ENCODE assay signal across 11 cellular contexts in the genomic region with DNA sequence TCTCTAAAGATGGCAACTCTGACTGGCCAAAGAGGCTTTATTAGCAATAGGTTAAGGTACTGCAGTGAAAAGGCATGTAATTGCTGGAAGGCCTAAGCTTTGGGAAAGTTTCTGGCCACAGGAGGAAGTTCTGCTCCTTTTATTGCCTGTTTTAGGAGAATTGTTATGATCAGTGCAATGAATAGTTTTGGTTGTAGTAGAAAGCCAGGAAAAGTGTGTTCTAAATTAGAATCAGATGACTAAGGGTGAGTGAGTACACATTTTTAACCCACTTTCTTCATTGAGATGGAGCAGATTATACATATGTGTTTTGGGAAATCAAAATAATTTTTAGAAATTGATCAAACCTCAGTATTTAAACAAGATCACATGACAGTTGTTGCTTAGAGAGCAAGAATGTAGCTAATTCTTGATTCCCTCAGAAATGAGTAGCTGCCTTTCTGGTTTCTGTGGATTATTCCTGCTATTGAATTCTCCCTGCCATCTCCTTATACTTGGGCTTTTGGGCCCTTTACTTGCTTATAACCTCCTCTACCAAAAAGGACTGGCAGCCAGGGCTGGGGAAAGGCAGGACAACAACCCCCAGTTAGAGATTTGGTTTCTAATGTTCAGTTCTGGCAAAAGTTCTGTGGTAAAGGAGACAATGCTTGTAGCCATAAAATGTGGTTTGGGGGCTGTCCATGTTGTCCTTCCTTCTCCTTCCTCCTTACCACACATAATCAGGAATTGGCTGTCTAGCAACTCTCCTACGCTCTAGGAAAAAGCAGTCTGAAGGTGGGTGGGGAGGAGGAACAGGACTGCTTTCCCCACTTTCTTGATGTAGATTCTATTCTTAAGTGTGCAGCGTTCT.
DNase-seq lines count a peak whose midpoint lies in the region; ATAC-seq and TF ChIP-seq lines count a peak whose summit lies in the region.
"Had no signal": no experiment of that assay in that cellular context is flagged by ENCODE, and none has a peak within 500 bp of the region (broad histone marks: within the 10 kb centered on the region; RNA-seq: fewer than 3 reads in every experiment).

No MANE protein-coding gene starts in this region.

- H2AFZ ChIP-seq in PC-3 (ENCODE audit: low read length) (no peak overlapping the region), fibroblast of lung (ENCODE audit: low read length) (peak overlapping the region; percentile 66)

- CTCF ChIA-PET in PC-3 (lab: Charles Lee): interaction anchor here (0.6 kb wide), 1 partner anchor 17 kb away, joined by 3 read pairs; no protein-coding TSS in a partner anchor

- DNase-seq in EH (ENCODE audit: low read depth) (peak; percentile 90), PC-3 (peak; percentile 30), fibroblast of lung (ENCODE audit: low read depth in 2 of 2) (peak; percentile 62 to 83), endothelial cell (ENCODE audit: low spot score) (no peak), OCI-M1 (lab: John Stamatoyannopoulos, UW) (no peak)
- DNase-seq: GOT3, NCI-H446 had no signal

- H3K4me2 ChIP-seq in PC-3 (ENCODE audit: low read length) (0 out of 2 replicates have a peak overlapping the region, but pooled peaks have one; percentile 1), fibroblast of lung (ENCODE audit: extremely low read depth, insufficient read depth, low read length) (peak overlapping the region; percentile 65)

- H3K4me3 Mint-ChIP-seq in endothelial cell (ENCODE audit: unreplicated experiment): no peak overlapping the region

- intact Hi-C loops in PC-3 (cut with micrococcal nuclease): loop anchor here (2.0 kb wide), 1 partner anchor 46 kb away; no protein-coding TSS in a partner anchor

- H3K9me3 Mint-ChIP-seq in endothelial cell (ENCODE audit: unreplicated experiment): no peaks in the 10 kb centered on the region

- H3K27ac ChIP-seq in PC-3 (ENCODE audit: low read length) (peak overlapping the region; percentile 11), fibroblast of lung (ENCODE audit: insufficient read depth, low read length) (peak overlapping the region; percentile 21), skeletal muscle tissue (ENCODE audit: low read depth, low read length) (peak overlapping the region; percentile 34)
- H3K27ac ChIP-seq: cardiac muscle cell had no signal

- H3K9me3 ChIP-seq in PC-3 (ENCODE audit: low read length) (no peaks in the 10 kb centered on the region), fibroblast of lung (ENCODE audit: control insufficient read depth, insufficient read depth, low read depth, low read length) (no peaks in the 10 kb centered on the region), skeletal muscle tissue (ENCODE audit: control insufficient read depth in 3 of 3, low read length in 3 of 3) (no peaks in the 10 kb centered on the region)

- peaks cover 10% of the 10 kb centered on the region for H3K36me3 Mint-ChIP-seq in endothelial cell (ENCODE audit: low read depth, unreplicated experiment)

- POLR2A ChIA-PET in PC-3 (lab: Charles Lee; ENCODE audit: unreplicated experiment): no interaction called here

- H3K9me2 ChIP-seq in PC-3 (replicated peaks; ENCODE audit: low read length): no peaks in the 10 kb centered on the region

- peak; percentile 86 for ATAC-seq in PC-3
- no peak for ATAC-seq in GM18519 (IDR thresholded peaks at IDR 0.05; ENCODE audit: low FRiP score, unreplicated experiment)
- ATAC-seq in GM19452 (IDR thresholded peaks at IDR 0.05; ENCODE audit: unreplicated experiment): no peak

- H3F3A ChIP-seq in PC-3 (ENCODE audit: low read length, unreplicated experiment): no peaks in the 10 kb centered on the region

- H3K27ac Mint-ChIP-seq in endothelial cell (ENCODE audit: unreplicated experiment): no peak overlapping the region

- H4K20me1 ChIP-seq in PC-3 (ENCODE audit: low read length) (no peaks in the 10 kb centered on the region), fibroblast of lung (ENCODE audit: control insufficient read depth, extremely low read depth, insufficient read depth, low read length) (no peaks in the 10 kb centered on the region)

- H3K36me3 ChIP-seq in PC-3 (ENCODE audit: low read depth, low read length): no peaks in the 10 kb centered on the region
- no peaks in the 10 kb centered on the region for H3K36me3 ChIP-seq in fibroblast of lung (ENCODE audit: control insufficient read depth, insufficient read depth, low read length)
- no peaks in the 10 kb centered on the region for H3K36me3 ChIP-seq in skeletal muscle tissue (ENCODE audit: control insufficient read depth in 3 of 3, insufficient read depth in 3 of 3, low read length in 3 of 3)
- H3K36me3 ChIP-seq: cardiac muscle cell had no signal

- H3K4me1 ChIP-seq in PC-3 (ENCODE audit: insufficient read depth, low read length) (peaks cover 9% of the 10 kb centered on the region), fibroblast of lung (ENCODE audit: control insufficient read depth, extremely low read depth, insufficient read depth, low read length) (peaks cover 17% of the 10 kb centered on the region), skeletal muscle tissue (ENCODE audit: control insufficient read depth in 3 of 3, insufficient read depth in 3 of 3, low read length in 3 of 3) (peaks cover 6 to 13% (median 10%) of the 10 kb centered on the region in 3 donors)

- H3K9ac ChIP-seq in PC-3 (ENCODE audit: low read length) (no peak overlapping the region), fibroblast of lung (ENCODE audit: insufficient read depth, low read length) (no peak overlapping the region), skeletal muscle tissue (ENCODE audit: low read depth in 1 of 3, low read length in 3 of 3) (no peak overlapping the region)

- H3K27me3 ChIP-seq in PC-3 (ENCODE audit: low read length) (no peaks in the 10 kb centered on the region), fibroblast of lung (ENCODE audit: control insufficient read depth, insufficient read depth, low read length) (no peaks in the 10 kb centered on the region), skeletal muscle tissue (ENCODE audit: control insufficient read depth in 3 of 3, insufficient read depth in 3 of 3, low read length in 3 of 3) (no peaks in the 10 kb centered on the region)
- H3K27me3 ChIP-seq: cardiac muscle cell had no signal

- peaks cover 2% of the 10 kb centered on the region for H3K4me1 Mint-ChIP-seq in endothelial cell (ENCODE audit: unreplicated experiment)

- H3K79me2 ChIP-seq in PC-3 (ENCODE audit: low read length) (no peaks in the 10 kb centered on the region), fibroblast of lung (ENCODE audit: control insufficient read depth, insufficient read depth, low read length) (no peaks in the 10 kb centered on the region)

- TF ChIP-seq CTCF in PC-3 (conservative IDR thresholded peaks at IDR 0.05; ENCODE audit: low read depth, low read length) (no peak), fibroblast of lung (conservative IDR thresholded peaks at IDR 0.05 in 1 of 2, IDR thresholded peaks at IDR 0.05 in 1 of 2; ENCODE audit: low read depth in 1 of 2, low read length in 2 of 2) (no peak), endothelial cell (IDR thresholded peaks at IDR 0.05; ENCODE audit: unreplicated experiment) (no peak)

- H3K4me3 ChIP-seq in PC-3 (ENCODE audit: low read length) (no peak overlapping the region), fibroblast of lung (replicated peaks in 1 of 4; ENCODE audit: control extremely low read depth in 1 of 4, insufficient read depth in 1 of 4, low read depth in 3 of 4, low read length in 4 of 4) (no peak overlapping the region), skeletal muscle tissue (ENCODE audit: low read length in 3 of 3) (no peak overlapping the region)
- H3K4me3 ChIP-seq: cardiac muscle cell had no signal

- H3K27me3 Mint-ChIP-seq in endothelial cell (ENCODE audit: unreplicated experiment): peaks cover 1% of the 10 kb centered on the region

- no TSS peak for BruUV-seq in PC-3 (replicated peaks; lab: Mats Ljungman, UMichigan)

Comparison
In these comparisons a context has a peak if more than half of its experiments do, and no peak if none do; other contexts are left out.
1. DNase-seq: peak in EH (single experiment), PC-3 (single experiment) and fibroblast of lung (2 of 2); none in endothelial cell (single experiment) and OCI-M1 (single experiment).
2. Peak in every context shown above with its lines, with median percentiles within 50 percentile points of each other: H3K27ac ChIP-seq.